Comparison of ENCODE assay signal across 1 cellular context in the genomic region with DNA sequence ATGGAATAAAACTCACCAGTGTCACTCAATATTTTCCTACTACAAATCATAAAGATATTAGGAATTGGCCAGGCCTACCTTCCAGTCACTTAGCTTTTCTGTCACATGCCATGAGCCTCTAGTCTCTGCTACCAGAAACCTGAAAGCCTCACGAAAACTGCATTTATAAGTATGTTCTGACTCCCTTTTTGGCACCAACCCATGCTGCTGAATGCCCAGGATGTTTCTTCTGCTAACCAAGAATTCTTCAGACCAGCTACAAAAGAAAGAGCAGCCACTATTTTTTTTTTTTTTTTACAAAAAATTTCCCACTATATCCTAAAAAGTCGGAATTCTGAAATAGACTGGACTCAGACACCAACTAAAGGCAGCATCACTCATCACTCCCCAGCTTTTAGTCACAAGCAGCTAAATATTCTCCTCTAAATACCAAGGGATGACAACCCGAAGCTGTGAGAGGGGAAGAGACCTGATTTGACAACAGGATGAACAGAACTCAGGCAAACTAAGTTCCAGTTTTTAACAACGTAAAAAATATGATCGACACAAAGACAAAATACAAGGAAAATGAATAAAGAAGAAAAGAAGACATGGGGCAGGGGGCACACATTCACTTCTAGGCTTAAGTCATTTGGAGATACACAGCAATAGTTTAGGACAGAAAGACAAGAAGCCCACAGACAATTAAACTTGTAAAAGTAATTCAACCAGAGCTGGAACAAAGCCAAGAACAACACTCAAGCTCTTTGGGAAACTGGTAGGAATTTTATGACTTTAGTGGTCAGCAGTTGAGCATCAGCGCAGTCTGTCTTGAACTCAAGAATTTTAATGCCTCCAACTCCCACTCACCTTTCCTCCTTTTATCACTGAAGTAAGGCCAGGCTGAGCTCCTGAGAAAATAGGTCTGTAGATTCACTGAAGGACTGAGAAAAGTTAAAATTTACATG.
TF ChIP-seq lines count a peak whose summit lies in the region.

No MANE protein-coding gene starts in this region.

TF ChIP-seq in GM12878, 131 proteins besides CTCF, POLR2A, EP300 and RAD21:
- TF ChIP-seq RBBP5 (conservative IDR thresholded peaks at IDR 0.05) (no peak), CHD4 (IDR thresholded peaks at IDR 0.05) (no peak), BRCA1 (IDR thresholded peaks at IDR 0.05; ENCODE audit: low read depth, low read length) (no peak), NFYA (IDR thresholded peaks at IDR 0.05; ENCODE audit: borderline replicate concordance, low read depth, low read length) (no peak), EGR1 (IDR thresholded peaks at IDR 0.05; ENCODE audit: borderline replicate concordance in 1 of 2, low read depth in 2 of 2, low read length in 2 of 2) (no peak), RCOR1 (conservative IDR thresholded peaks at IDR 0.05; ENCODE audit: low read depth, low read length) (no peak), NFIC (IDR thresholded peaks at IDR 0.05; ENCODE audit: low read depth, low read length) (no peak), ZNF217 (IDR thresholded peaks at IDR 0.05) (no peak), HDAC6 (IDR thresholded peaks at IDR 0.05; ENCODE audit: unreplicated experiment) (no peak)
- TF ChIP-seq, protein P1, sequence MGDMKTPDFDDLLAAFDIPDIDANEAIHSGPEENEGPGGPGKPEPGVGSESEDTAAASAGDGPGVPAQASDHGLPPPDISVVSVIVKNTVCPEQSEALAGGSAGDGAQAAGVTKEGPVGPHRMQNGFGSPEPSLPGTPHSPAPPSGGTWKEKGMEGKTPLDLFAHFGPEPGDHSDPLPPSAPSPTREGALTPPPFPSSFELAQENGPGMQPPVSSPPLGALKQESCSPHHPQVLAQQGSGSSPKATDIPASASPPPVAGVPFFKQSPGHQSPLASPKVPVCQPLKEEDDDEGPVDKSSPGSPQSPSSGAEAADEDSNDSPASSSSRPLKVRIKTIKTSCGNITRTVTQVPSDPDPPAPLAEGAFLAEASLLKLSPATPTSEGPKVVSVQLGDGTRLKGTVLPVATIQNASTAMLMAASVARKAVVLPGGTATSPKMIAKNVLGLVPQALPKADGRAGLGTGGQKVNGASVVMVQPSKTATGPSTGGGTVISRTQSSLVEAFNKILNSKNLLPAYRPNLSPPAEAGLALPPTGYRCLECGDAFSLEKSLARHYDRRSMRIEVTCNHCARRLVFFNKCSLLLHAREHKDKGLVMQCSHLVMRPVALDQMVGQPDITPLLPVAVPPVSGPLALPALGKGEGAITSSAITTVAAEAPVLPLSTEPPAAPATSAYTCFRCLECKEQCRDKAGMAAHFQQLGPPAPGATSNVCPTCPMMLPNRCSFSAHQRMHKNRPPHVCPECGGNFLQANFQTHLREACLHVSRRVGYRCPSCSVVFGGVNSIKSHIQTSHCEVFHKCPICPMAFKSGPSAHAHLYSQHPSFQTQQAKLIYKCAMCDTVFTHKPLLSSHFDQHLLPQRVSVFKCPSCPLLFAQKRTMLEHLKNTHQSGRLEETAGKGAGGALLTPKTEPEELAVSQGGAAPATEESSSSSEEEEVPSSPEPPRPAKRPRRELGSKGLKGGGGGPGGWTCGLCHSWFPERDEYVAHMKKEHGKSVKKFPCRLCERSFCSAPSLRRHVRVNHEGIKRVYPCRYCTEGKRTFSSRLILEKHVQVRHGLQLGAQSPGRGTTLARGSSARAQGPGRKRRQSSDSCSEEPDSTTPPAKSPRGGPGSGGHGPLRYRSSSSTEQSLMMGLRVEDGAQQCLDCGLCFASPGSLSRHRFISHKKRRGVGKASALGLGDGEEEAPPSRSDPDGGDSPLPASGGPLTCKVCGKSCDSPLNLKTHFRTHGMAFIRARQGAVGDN (IDR thresholded peaks at IDR 0.05), result no peak
- TF ChIP-seq, protein P2, sequence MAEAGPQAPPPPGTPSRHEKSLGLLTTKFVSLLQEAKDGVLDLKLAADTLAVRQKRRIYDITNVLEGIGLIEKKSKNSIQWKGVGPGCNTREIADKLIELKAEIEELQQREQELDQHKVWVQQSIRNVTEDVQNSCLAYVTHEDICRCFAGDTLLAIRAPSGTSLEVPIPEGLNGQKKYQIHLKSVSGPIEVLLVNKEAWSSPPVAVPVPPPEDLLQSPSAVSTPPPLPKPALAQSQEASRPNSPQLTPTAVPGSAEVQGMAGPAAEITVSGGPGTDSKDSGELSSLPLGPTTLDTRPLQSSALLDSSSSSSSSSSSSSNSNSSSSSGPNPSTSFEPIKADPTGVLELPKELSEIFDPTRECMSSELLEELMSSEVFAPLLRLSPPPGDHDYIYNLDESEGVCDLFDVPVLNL (IDR thresholded peaks at IDR 0.05; ENCODE audit: low read depth, low read length), result no peak
- TF ChIP-seq, protein P3, sequence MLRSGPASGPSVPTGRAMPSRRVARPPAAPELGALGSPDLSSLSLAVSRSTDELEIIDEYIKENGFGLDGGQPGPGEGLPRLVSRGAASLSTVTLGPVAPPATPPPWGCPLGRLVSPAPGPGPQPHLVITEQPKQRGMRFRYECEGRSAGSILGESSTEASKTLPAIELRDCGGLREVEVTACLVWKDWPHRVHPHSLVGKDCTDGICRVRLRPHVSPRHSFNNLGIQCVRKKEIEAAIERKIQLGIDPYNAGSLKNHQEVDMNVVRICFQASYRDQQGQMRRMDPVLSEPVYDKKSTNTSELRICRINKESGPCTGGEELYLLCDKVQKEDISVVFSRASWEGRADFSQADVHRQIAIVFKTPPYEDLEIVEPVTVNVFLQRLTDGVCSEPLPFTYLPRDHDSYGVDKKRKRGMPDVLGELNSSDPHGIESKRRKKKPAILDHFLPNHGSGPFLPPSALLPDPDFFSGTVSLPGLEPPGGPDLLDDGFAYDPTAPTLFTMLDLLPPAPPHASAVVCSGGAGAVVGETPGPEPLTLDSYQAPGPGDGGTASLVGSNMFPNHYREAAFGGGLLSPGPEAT (IDR thresholded peaks at IDR 0.05; ENCODE audit: low read depth), result no peak
- TF ChIP-seq, protein P4, sequence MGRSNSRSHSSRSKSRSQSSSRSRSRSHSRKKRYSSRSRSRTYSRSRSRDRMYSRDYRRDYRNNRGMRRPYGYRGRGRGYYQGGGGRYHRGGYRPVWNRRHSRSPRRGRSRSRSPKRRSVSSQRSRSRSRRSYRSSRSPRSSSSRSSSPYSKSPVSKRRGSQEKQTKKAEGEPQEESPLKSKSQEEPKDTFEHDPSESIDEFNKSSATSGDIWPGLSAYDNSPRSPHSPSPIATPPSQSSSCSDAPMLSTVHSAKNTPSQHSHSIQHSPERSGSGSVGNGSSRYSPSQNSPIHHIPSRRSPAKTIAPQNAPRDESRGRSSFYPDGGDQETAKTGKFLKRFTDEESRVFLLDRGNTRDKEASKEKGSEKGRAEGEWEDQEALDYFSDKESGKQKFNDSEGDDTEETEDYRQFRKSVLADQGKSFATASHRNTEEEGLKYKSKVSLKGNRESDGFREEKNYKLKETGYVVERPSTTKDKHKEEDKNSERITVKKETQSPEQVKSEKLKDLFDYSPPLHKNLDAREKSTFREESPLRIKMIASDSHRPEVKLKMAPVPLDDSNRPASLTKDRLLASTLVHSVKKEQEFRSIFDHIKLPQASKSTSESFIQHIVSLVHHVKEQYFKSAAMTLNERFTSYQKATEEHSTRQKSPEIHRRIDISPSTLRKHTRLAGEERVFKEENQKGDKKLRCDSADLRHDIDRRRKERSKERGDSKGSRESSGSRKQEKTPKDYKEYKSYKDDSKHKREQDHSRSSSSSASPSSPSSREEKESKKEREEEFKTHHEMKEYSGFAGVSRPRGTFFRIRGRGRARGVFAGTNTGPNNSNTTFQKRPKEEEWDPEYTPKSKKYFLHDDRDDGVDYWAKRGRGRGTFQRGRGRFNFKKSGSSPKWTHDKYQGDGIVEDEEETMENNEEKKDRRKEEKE (IDR thresholded peaks at IDR 0.05), result no peak
